12 cellular contexts compared by ENCODE assay signal in genomic region chr10:3868274-3868669, GRCh38.
DNase-seq lines count a peak whose midpoint lies in the region; ATAC-seq and TF ChIP-seq lines count a peak whose summit lies in the region.
"Had no signal": no experiment of that assay in that cellular context is flagged by ENCODE, and none has a peak within 500 bp of the region (broad histone marks: within the 10 kb centered on the region; RNA-seq: fewer than 3 reads in every experiment).

No MANE protein-coding gene starts in this region.

- no peaks in the 10 kb centered on the region for H3K36me3 Mint-ChIP-seq in activated T-cell treated with anti-CD3 and anti-CD28 coated beads, Interleukin-2, amount 50 U/mL, for 72 hours (ENCODE audit: insufficient read depth in 2 of 2)
- H3K36me3 Mint-ChIP-seq in stimulated activated memory B cell treated with anti-CD40 and anti-IgM and Interleukin-4, amounts not matched to agents 10 μg/mL and 1 μg/mL and 100 μg/mL, for 72 hours: no peaks in the 10 kb centered on the region

- POLR2A ChIA-PET in Panc1 (lab: Charles Lee): interaction anchor here (1.2 kb wide), 1 partner anchor 15 kb away, joined by 3 read pairs; no protein-coding TSS in a partner anchor

- ATAC-seq in activated T-cell treated with anti-CD3 and anti-CD28 coated beads, Interleukin-2, amount 50 U/mL, for 72 hours (replicated peaks in 1 of 2): no peak
- peak; percentile 47 for ATAC-seq in HG02571 (IDR thresholded peaks at IDR 0.05; ENCODE audit: unreplicated experiment)
- no peak for ATAC-seq in Panc1
- ATAC-seq in stimulated activated memory B cell treated with anti-CD40 and anti-IgM and Interleukin-4, amounts not matched to agents 10 μg/mL and 1 μg/mL and 100 μg/mL, for 72 hours: no peak
- ATAC-seq in GM18502 (IDR thresholded peaks at IDR 0.05; ENCODE audit: poor library complexity, unreplicated experiment): no peak

- H3K4me3 Mint-ChIP-seq in activated T-cell treated with anti-CD3 and anti-CD28 coated beads, Interleukin-2, amount 50 U/mL, for 72 hours: peak overlapping the region; percentile 44 to 62
- no peak overlapping the region for H3K4me3 Mint-ChIP-seq in stimulated activated memory B cell treated with anti-CD40 and anti-IgM and Interleukin-4, amounts not matched to agents 10 μg/mL and 1 μg/mL and 100 μg/mL, for 72 hours

- BruUV-seq in Panc1 (replicated peaks; lab: Mats Ljungman, UMichigan): no TSS peak

- peak overlapping the region; percentile 72; the same call in 1 of the 2 replicates for H3K27ac ChIP-seq in Panc1 (ENCODE audit: low read length)

- CTCF ChIA-PET in Panc1 (lab: Charles Lee): no interaction called here

- H3K4me1 ChIP-seq in Panc1 (ENCODE audit: control insufficient read depth, insufficient read depth, low read length): peaks cover 8% of the 10 kb centered on the region

- in situ Hi-C loops in Panc1 (cut with HindIII; ENCODE audit: low pct_unique_long_range_greater_than_20kb, low sequenced_read_pairs): no loop called here

- no peaks in the 10 kb centered on the region for H3K36me3 ChIP-seq in Panc1 (ENCODE audit: control insufficient read depth, insufficient read depth, low read length)
- H3K36me3 ChIP-seq: spleen had no signal

- H3K27ac Mint-ChIP-seq in activated T-cell treated with anti-CD3 and anti-CD28 coated beads, Interleukin-2, amount 50 U/mL, for 72 hours: peak overlapping the region; percentile 99
- peak overlapping the region; percentile 84 for H3K27ac Mint-ChIP-seq in stimulated activated memory B cell treated with anti-CD40 and anti-IgM and Interleukin-4, amounts not matched to agents 10 μg/mL and 1 μg/mL and 100 μg/mL, for 72 hours

- H3K4me1 Mint-ChIP-seq in activated T-cell treated with anti-CD3 and anti-CD28 coated beads, Interleukin-2, amount 50 U/mL, for 72 hours (ENCODE audit: low read depth): peaks cover 91% of the 10 kb centered on the region
- H3K4me1 Mint-ChIP-seq in stimulated activated memory B cell treated with anti-CD40 and anti-IgM and Interleukin-4, amounts not matched to agents 10 μg/mL and 1 μg/mL and 100 μg/mL, for 72 hours: peaks cover 73% of the 10 kb centered on the region

- DNase-seq in activated T-cell treated with anti-CD3 and anti-CD28 coated beads, Interleukin-2, amount 50 U/mL, for 72 hours: no peak
- no peak for DNase-seq in activated T-cell treated with anti-CD3 and anti-CD28 coated beads, Interleukin-2, amount 50 U/mL, for 48 hours
- DNase-seq in Panc1 (ENCODE audit: low read depth, low spot score): no peak
- no peak for DNase-seq in kidney glomerular epithelial cell (lab: John Stamatoyannopoulos, UW)
- DNase-seq in anterior cingulate cortex (lab: John Stamatoyannopoulos, UW): no peak
- DNase-seq: activated gamma-delta T cell, cerebellar nuclear complex, NCI-H226, spleen had no signal

- no peaks in the 10 kb centered on the region for H3K27me3 ChIP-seq in Panc1 (ENCODE audit: control insufficient read depth, insufficient read depth, low read length)
- H3K27me3 ChIP-seq: spleen had no signal

- H3K4me3 ChIP-seq in Panc1 (ENCODE audit: low read depth in 2 of 2, low read length in 2 of 2): no peak overlapping the region
- H3K4me3 ChIP-seq: spleen had no signal

- peaks cover 0 to 3% of the 10 kb centered on the region in 2 donors for H3K9me3 Mint-ChIP-seq in activated T-cell treated with anti-CD3 and anti-CD28 coated beads, Interleukin-2, amount 50 U/mL, for 72 hours
- no peaks in the 10 kb centered on the region for H3K9me3 Mint-ChIP-seq in stimulated activated memory B cell treated with anti-CD40 and anti-IgM and Interleukin-4, amounts not matched to agents 10 μg/mL and 1 μg/mL and 100 μg/mL, for 72 hours

- no peak for TF ChIP-seq CTCF in Panc1 (IDR thresholded peaks at IDR 0.05)

- intact Hi-C loops in Panc1 (cut with micrococcal nuclease; ENCODE audit: unreplicated experiment): no loop called here

- H3K27me3 Mint-ChIP-seq in activated T-cell treated with anti-CD3 and anti-CD28 coated beads, Interleukin-2, amount 50 U/mL, for 72 hours (ENCODE audit: low read depth): no peaks in the 10 kb centered on the region
- no peaks in the 10 kb centered on the region for H3K27me3 Mint-ChIP-seq in stimulated activated memory B cell treated with anti-CD40 and anti-IgM and Interleukin-4, amounts not matched to agents 10 μg/mL and 1 μg/mL and 100 μg/mL, for 72 hours

- no peaks in the 10 kb centered on the region for H3K9me3 ChIP-seq in Panc1 (ENCODE audit: control insufficient read depth, insufficient read depth, low read depth, low read length)
- H3K9me3 ChIP-seq: spleen had no signal
